ENCODE assay signal across 11 cellular contexts in genomic region chr17:43175213-43176118, GRCh38. TPM values are rescaled to one million over a fixed set of nuclear protein-coding genes. Genes with fewer than 3 reads are reported as not detected.
DNase-seq lines count a peak whose midpoint lies in the region; ATAC-seq and TF ChIP-seq lines count a peak whose summit lies in the region.
"Had no signal": no experiment of that assay in that cellular context is flagged by ENCODE, and none has a peak within 500 bp of the region (broad histone marks: within the 10 kb centered on the region; RNA-seq: fewer than 3 reads in every experiment).

No MANE protein-coding gene starts in this region.

- DNase-seq in heart right ventricle, result no peak
- no peak for DNase-seq in Right ventricle myocardium inferior (ENCODE audit: missing footprints)
- peak; percentile 15 for DNase-seq in astrocyte of the cerebellum (ENCODE audit: low read depth)
- no peak for DNase-seq in uterus
- no peak for DNase-seq in RKO (ENCODE audit: low spot score)
- DNase-seq in occipital lobe (lab: John Stamatoyannopoulos, UW), result no peak
- no peak for DNase-seq in kidney glomerular epithelial cell (lab: John Stamatoyannopoulos, UW)
- DNase-seq: dermis blood vessel endothelial cell, midbrain, NCI-H2029 treated with DMSO at 0.1 percent for 48 hours had no signal

- H3K36me3 ChIP-seq in heart right ventricle (peaks cover 0 to 55% (median 34%) of the 10 kb centered on the region in 9 donors), mucosa of rectum (ENCODE audit: control insufficient read depth in 2 of 2, insufficient read depth in 2 of 2, low read length in 2 of 2) (peaks cover 22 to 33% of the 10 kb centered on the region in 2 donors), uterus (no peaks in the 10 kb centered on the region)

- H3K9me3 ChIP-seq in heart right ventricle (no peaks in the 10 kb centered on the region), mucosa of rectum (ENCODE audit: control insufficient read depth in 2 of 2, low read length in 2 of 2) (no peaks in the 10 kb centered on the region), uterus (no peaks in the 10 kb centered on the region)

- H3K9ac ChIP-seq in mucosa of rectum (ENCODE audit: low read depth in 1 of 2, low read length in 2 of 2), result peak overlapping the region; percentile 34 to 58

- no peak for TF ChIP-seq POLR2A in uterus (IDR thresholded peaks at IDR 0.05)

- H3K27me3 ChIP-seq in heart right ventricle (no peaks in the 10 kb centered on the region), mucosa of rectum (ENCODE audit: control insufficient read depth in 2 of 2, insufficient read depth in 2 of 2, low read length in 2 of 2) (no peaks in the 10 kb centered on the region), uterus (no peaks in the 10 kb centered on the region)

- H3K4me1 ChIP-seq in heart right ventricle (peaks cover 5 to 70% (median 52%) of the 10 kb centered on the region in 9 donors), mucosa of rectum (ENCODE audit: control insufficient read depth in 2 of 2, insufficient read depth in 2 of 2, low read length in 2 of 2) (peaks cover 26 to 47% of the 10 kb centered on the region in 2 donors), uterus (peaks cover 15 to 29% of the 10 kb centered on the region in 2 donors)

- H3K27ac ChIP-seq in heart right ventricle (peak overlapping the region in 8 of 10 donors; percentile 17 to 58 (median 44)), mucosa of rectum (ENCODE audit: low read depth in 2 of 2, low read length in 2 of 2) (peak overlapping the region; percentile 80 to 92), uterus (peak overlapping the region; percentile 30 to 43)

- in situ Hi-C loops in astrocyte of the cerebellum (cut with HindIII; ENCODE audit: low sequenced_read_pairs), result no loop called here

- intact Hi-C loops in heart right ventricle (cut with DNase I) (loop anchor here in 3 of 10 donors (2.0 to 10.0 kb wide), 3 partner anchors 21 to 151 kb away; partner anchors contain the start of genes RND2 (in 1 of the 3), TMEM106A (in 1 of the 3) and VAT1 (in 1 of the 3)), Right ventricle myocardium inferior (cut with DNase I) (no loop called here), uterus (cut with DNase I; ENCODE audit: low total_unique reads) (no loop called here)

- H3K4me3 ChIP-seq in heart right ventricle (peak overlapping the region in 2 of 10 donors; percentile 2 to 3), astrocyte of the cerebellum (ENCODE audit: low read depth, low read length) (no peak overlapping the region), mucosa of rectum (ENCODE audit: low read length in 2 of 2) (peak overlapping the region; percentile 26 to 37), uterus (no peak overlapping the region)

- ATAC-seq in heart right ventricle (no peak), Right ventricle myocardium inferior (no peak)

- no peak for TF ChIP-seq CTCF in heart right ventricle (IDR thresholded peaks at IDR 0.05)
- TF ChIP-seq CTCF in astrocyte of the cerebellum (IDR thresholded peaks at IDR 0.05; ENCODE audit: low read depth, low read length, missing control alignments), result no peak
- TF ChIP-seq CTCF in uterus (IDR thresholded peaks at IDR 0.05), result no peak

- WGBS in heart right ventricle, 2 donors, result 69 to 73% methylated on average over 4 of the region's 4 CpGs

RNA-seq across cellular contexts. Expression of gene NBR1, which starts 4.5 kb away (rescaled TPM):
- total RNA-seq in heart right ventricle (100 to 1,000 TPM in 7 of 10 donors, 10 to 100 TPM in 3; 80.3 to 120 (median 107) TPM), Right ventricle myocardium inferior (96.9 TPM), uterus (100 to 1,000 TPM in 1 of 4 donors, 10 to 100 TPM in 3; 30.0 to 126 (median 67.2) TPM), occipital lobe (64.3 TPM)
- 10 to 100 TPM; 28.5 to 39.9 TPM for polyA plus RNA-seq in heart right ventricle

RNA-seq across cellular contexts. Expression of gene TMEM106A, which starts 36.2 kb away (rescaled TPM):
- total RNA-seq in heart right ventricle, result 10 to 100 TPM in 1 of 10 donors, 1 to 10 TPM in 9; 1.9 to 10.4 (median 2.7) TPM
- polyA plus RNA-seq in heart right ventricle, result 1 to 10 TPM; 1.1 to 3.2 TPM
- total RNA-seq in Right ventricle myocardium inferior, result 4.1 TPM
- total RNA-seq in uterus, result 10 to 100 TPM in 2 of 4 donors, 1 to 10 TPM in 2; 2.3 to 20.7 (median 11.9) TPM
- total RNA-seq in occipital lobe, result 0.62 TPM

RNA-seq across cellular contexts. Expression of gene BRCA1, which starts 50.3 kb away (rescaled TPM):
- 10 to 100 TPM in 3 of 10 donors, 1 to 10 TPM in 7; 4.1 to 12.0 (median 8.2) TPM for total RNA-seq in heart right ventricle
- 1 to 10 TPM; 2.2 to 3.1 TPM for polyA plus RNA-seq in heart right ventricle
- 7.9 TPM for total RNA-seq in Right ventricle myocardium inferior
- 10 to 100 TPM in 2 of 4 donors, 1 to 10 TPM in 2; 1.2 to 30.7 (median 15.4) TPM for total RNA-seq in uterus
- total RNA-seq in occipital lobe, result 6.4 TPM

RNA-seq across cellular contexts. Expression of gene CCDC200, which starts 53.0 kb away (rescaled TPM):
- not detected for total RNA-seq in heart right ventricle
- not detected for polyA plus RNA-seq in heart right ventricle
- total RNA-seq in Right ventricle myocardium inferior, result not detected
- not detected for total RNA-seq in uterus
- not detected for total RNA-seq in occipital lobe
- total RNA-seq: dermis blood vessel endothelial cell had no signal

RNA-seq across cellular contexts. Expression of gene RNU2-1, which starts 58.3 kb away (rescaled TPM):
- total RNA-seq in heart right ventricle (1,000 to 10,000 TPM in 8 of 10 donors, 100 to 1,000 TPM in 2; 802 to 4,475 (median 3,039) TPM), Right ventricle myocardium inferior (5,263 TPM), uterus (1,000 to 10,000 TPM in 1 of 4 donors, not detected in 3; 2,193 TPM), occipital lobe (not detected)
- polyA plus RNA-seq in heart right ventricle, result not detected
- total RNA-seq: dermis blood vessel endothelial cell had no signal

Comparison
In these comparisons a context has a peak if more than half of its experiments do, and no peak if none do; other contexts are left out.
1. H3K4me3 ChIP-seq: peak in mucosa of rectum (2 of 2); none in astrocyte of the cerebellum (single experiment) and uterus (0 of 2).
2. Peak in every context shown above with its lines, with median percentiles within 50 percentile points of each other: H3K27ac ChIP-seq.